In genomic region chr4:56505269-56506109, GRCh38 we compare ENCODE assay signal across 9 cellular contexts. TPM values are rescaled to one million over a fixed set of nuclear protein-coding genes. Genes with fewer than 3 reads are reported as not detected.
DNase-seq lines count a peak whose midpoint lies in the region; ATAC-seq, FAIRE-seq and TF ChIP-seq lines count a peak whose summit lies in the region.
"Had no signal": no experiment of that assay in that cellular context is flagged by ENCODE, and none has a peak within 500 bp of the region (broad histone marks: within the 10 kb centered on the region; RNA-seq: fewer than 3 reads in every experiment).

ARL9 (plus strand) TSS chr4:56505791; CDS start chr4:56505863, 72 bp downstream.

- ATAC-seq in gastroesophageal sphincter, result peak; percentile 81

- no peak for TF ChIP-seq EP300 in gastroesophageal sphincter (IDR thresholded peaks at IDR 0.05)

- peak within 1 kb of the TSS; percentile 38 to 60 for H3K4me3 ChIP-seq in gastroesophageal sphincter
- peak within 1 kb of the TSS; percentile 84 to 91 for H3K4me3 ChIP-seq in stomach smooth muscle (ENCODE audit: low read length in 2 of 2)

- TF ChIP-seq CTCF in gastroesophageal sphincter (IDR thresholded peaks at IDR 0.05), result no peak
- no peak for TF ChIP-seq CTCF in D721Med (IDR thresholded peaks at IDR 0.05; ENCODE audit: insufficient read depth, missing control alignments)

- peaks cover 0 to 34% of the 10 kb centered on the region in 2 donors for H3K36me3 ChIP-seq in gastroesophageal sphincter
- peaks cover 7% of the 10 kb centered on the region in 2 donors for H3K36me3 ChIP-seq in stomach smooth muscle (ENCODE audit: control insufficient read depth in 2 of 2, insufficient read depth in 2 of 2, low read length in 2 of 2)

- peak within 1 kb of the TSS; percentile 60 to 77 for H3K9ac ChIP-seq in stomach smooth muscle (ENCODE audit: low read length in 2 of 2)

- TF ChIP-seq POLR2A in H54 (IDR thresholded peaks at IDR 0.05; ENCODE audit: low read depth, low read length), result no peak
- TF ChIP-seq POLR2A in gastroesophageal sphincter (IDR thresholded peaks at IDR 0.05), result no peak

- DNase-seq in D341Med (ENCODE audit: low spot score) (peak; percentile 38), H54 (ENCODE audit: insufficient read length, low spot score) (peak; percentile 9), NCI-H69 (lab: John Stamatoyannopoulos, UW) (peak; percentile 79), activated gamma-delta T cell treated with Interleukin-2 at 50 U/mL for 16 hours (peak; percentile 63), occipital lobe (lab: John Stamatoyannopoulos, UW) (peak; percentile 35), D721Med (ENCODE audit: insufficient read length, low spot score) (no peak)

- H3K27me3 ChIP-seq in gastroesophageal sphincter (no peaks in the 10 kb centered on the region), stomach smooth muscle (ENCODE audit: control insufficient read depth in 1 of 2, insufficient read depth in 2 of 2, low read length in 2 of 2) (no peaks in the 10 kb centered on the region)

- FAIRE-seq in H54 (lab: Jason Lieb, UNC) (no peak), D721Med (lab: Jason Lieb, UNC) (no peak)

- H3K27ac ChIP-seq in gastroesophageal sphincter (peak within 1 kb of the TSS in 3 of 4 donors; percentile 51 to 66 (median 56)), stomach smooth muscle (ENCODE audit: low read length) (peak within 1 kb of the TSS; percentile 53)

- 0% methylated on average over 1 to 8 of the region's 55 CpGs for WGBS in gastroesophageal sphincter (ENCODE audit: low coverage in 1 of 2), 2 donors

- peaks cover 4 to 23% (median 6%) of the 10 kb centered on the region in 3 donors for H3K4me1 ChIP-seq in gastroesophageal sphincter
- H3K4me1 ChIP-seq in stomach smooth muscle (ENCODE audit: control insufficient read depth, insufficient read depth, low read length), result peaks cover 10% of the 10 kb centered on the region

- H3K9me3 ChIP-seq in gastroesophageal sphincter, result no peaks in the 10 kb centered on the region
- H3K9me3 ChIP-seq in stomach smooth muscle (ENCODE audit: control insufficient read depth in 2 of 2, low read length in 2 of 2), result no peaks in the 10 kb centered on the region

RNA-seq across cellular contexts. Expression of gene ARL9, which starts in this region (rescaled TPM):
- total RNA-seq in gastroesophageal sphincter (under 1 TPM in 1 of 4 donors, not detected in 3; 0.54 TPM), occipital lobe (3.4 TPM)
- total RNA-seq: HT1080 had no signal

Comparison
In these comparisons a context has a peak if more than half of its experiments do, and no peak if none do; other contexts are left out.
1. Peak in ATAC-seq, H3K4me3 ChIP-seq and H3K27ac ChIP-seq in gastroesophageal sphincter; RNA of the gene not detected or under 1 TPM.